Comparison of ENCODE assay signal across 8 cellular contexts in genomic region chr12:57215668-57216013, GRCh38. TPM values are rescaled to one million over a fixed set of nuclear protein-coding genes. Genes with fewer than 3 reads are reported as not detected.
DNase-seq lines count a peak whose midpoint lies in the region; ATAC-seq and TF ChIP-seq lines count a peak whose summit lies in the region.

No MANE protein-coding gene starts in this region.

- no peaks in the 10 kb centered on the region for H3K79me2 ChIP-seq in MM.1S (ENCODE audit: low read length)

- H3K27ac ChIP-seq in MM.1S (ENCODE audit: low read length): no peak overlapping the region

- TF ChIP-seq CTCF in MM.1S (IDR thresholded peaks at IDR 0.05; ENCODE audit: low read length): no peak
- no peak for TF ChIP-seq CTCF in choroid plexus epithelial cell (conservative IDR thresholded peaks at IDR 0.05; ENCODE audit: low read depth, low read length)

- H3K4me3 ChIP-seq in MM.1S (ENCODE audit: low read length) (0 out of 2 replicates have a peak overlapping the region, but pooled peaks have one; percentile 57), choroid plexus epithelial cell (ENCODE audit: low read depth, low read length) (no peak overlapping the region)

- no peaks in the 10 kb centered on the region for H3K36me3 ChIP-seq in MM.1S (replicated peaks; ENCODE audit: insufficient read depth, low read length)

- H3K9me3 Mint-ChIP-seq in activated CD8-positive, alpha-beta memory T cell treated with anti-CD3 and anti-CD28 coated beads, Interleukin-2, amount 10 ng/mL, durations not matched to agents 7 days and 5 days (ENCODE audit: low read depth): no peaks in the 10 kb centered on the region
- no peaks in the 10 kb centered on the region for H3K9me3 Mint-ChIP-seq in stimulated activated memory B cell treated with anti-CD40 and anti-IgM and Interleukin-4, amounts not matched to agents 10 μg/mL and 1 μg/mL and 100 μg/mL, for 72 hours

- peaks cover 61% of the 10 kb centered on the region for H3K27me3 Mint-ChIP-seq in activated CD8-positive, alpha-beta memory T cell treated with anti-CD3 and anti-CD28 coated beads, Interleukin-2, amount 10 ng/mL, durations not matched to agents 7 days and 5 days
- H3K27me3 Mint-ChIP-seq in stimulated activated memory B cell treated with anti-CD40 and anti-IgM and Interleukin-4, amounts not matched to agents 10 μg/mL and 1 μg/mL and 100 μg/mL, for 72 hours: peaks cover 64% of the 10 kb centered on the region

- H3K4me3 Mint-ChIP-seq in activated CD8-positive, alpha-beta memory T cell treated with anti-CD3 and anti-CD28 coated beads, Interleukin-2, amount 10 ng/mL, durations not matched to agents 7 days and 5 days: peak overlapping the region; percentile 36
- H3K4me3 Mint-ChIP-seq in stimulated activated memory B cell treated with anti-CD40 and anti-IgM and Interleukin-4, amounts not matched to agents 10 μg/mL and 1 μg/mL and 100 μg/mL, for 72 hours: peak overlapping the region; percentile 79

- H4K20me1 ChIP-seq in MM.1S (ENCODE audit: insufficient read depth, low read length): 0 out of 2 replicates have a peak, but pooled peaks cover 4% of the 10 kb centered on the region

- H3K4me1 Mint-ChIP-seq in activated CD8-positive, alpha-beta memory T cell treated with anti-CD3 and anti-CD28 coated beads, Interleukin-2, amount 10 ng/mL, durations not matched to agents 7 days and 5 days: peaks cover 32% of the 10 kb centered on the region
- peaks cover 63% of the 10 kb centered on the region for H3K4me1 Mint-ChIP-seq in stimulated activated memory B cell treated with anti-CD40 and anti-IgM and Interleukin-4, amounts not matched to agents 10 μg/mL and 1 μg/mL and 100 μg/mL, for 72 hours

- H3K27ac Mint-ChIP-seq in activated CD8-positive, alpha-beta memory T cell treated with anti-CD3 and anti-CD28 coated beads, Interleukin-2, amount 10 ng/mL, durations not matched to agents 7 days and 5 days: no peak overlapping the region
- H3K27ac Mint-ChIP-seq in stimulated activated memory B cell treated with anti-CD40 and anti-IgM and Interleukin-4, amounts not matched to agents 10 μg/mL and 1 μg/mL and 100 μg/mL, for 72 hours: peak overlapping the region; percentile 69

- CTCF ChIA-PET in activated CD8-positive, alpha-beta memory T cell treated with anti-CD3 and anti-CD28 coated beads, Interleukin-2, amount 10 ng/mL, durations not matched to agents 7 days and 5 days (lab: Charles Lee): interaction anchor here (0.7 to 15.4 kb wide), 3 partner anchors 12 to 104 kb away, joined by 3 to 647 read pairs (median 248); partner anchors contain the start of genes SHMT2, STAC3 and STAT6

- H3K9me2 ChIP-seq in MM.1S (replicated peaks; ENCODE audit: insufficient read depth, low read length): no peaks in the 10 kb centered on the region

- H2AFZ ChIP-seq in MM.1S (ENCODE audit: low read length): no peak overlapping the region

- H3K27me3 ChIP-seq in MM.1S (replicated peaks; ENCODE audit: insufficient read depth, low read length): peaks cover 92% of the 10 kb centered on the region

- peak; percentile 80 for DNase-seq in activated CD8-positive, alpha-beta memory T cell treated with anti-CD3 and anti-CD28 coated beads, Interleukin-2, amount 10 ng/mL, durations not matched to agents 7 days and 5 days
- DNase-seq in activated CD8-positive, alpha-beta memory T cell treated with anti-CD3 and anti-CD28 coated beads, Interleukin-2, amount 50 U/mL, for 4 hours: no peak
- DNase-seq in MM.1S (no peak), choroid plexus epithelial cell (ENCODE audit: low read depth) (peak; percentile 37), AG08395 (ENCODE audit: low spot score) (no peak)

- no peak overlapping the region for H3K9ac ChIP-seq in MM.1S (ENCODE audit: low read length)

- peak overlapping the region; percentile 96; the same call in 1 of the 2 replicates for H3K4me2 ChIP-seq in MM.1S (ENCODE audit: low read depth, low read length)

- no peaks in the 10 kb centered on the region for H3K36me3 Mint-ChIP-seq in activated CD8-positive, alpha-beta memory T cell treated with anti-CD3 and anti-CD28 coated beads, Interleukin-2, amount 10 ng/mL, durations not matched to agents 7 days and 5 days
- no peaks in the 10 kb centered on the region for H3K36me3 Mint-ChIP-seq in stimulated activated memory B cell treated with anti-CD40 and anti-IgM and Interleukin-4, amounts not matched to agents 10 μg/mL and 1 μg/mL and 100 μg/mL, for 72 hours

- H3K4me1 ChIP-seq in MM.1S (ENCODE audit: low read length): peaks cover 17% of the 10 kb centered on the region

- peaks cover 10% of the 10 kb centered on the region for H3F3A ChIP-seq in MM.1S (ENCODE audit: insufficient read depth, low read length)

- H3K9me3 ChIP-seq in MM.1S (replicated peaks; ENCODE audit: insufficient read depth, low read length): no peaks in the 10 kb centered on the region

- ATAC-seq in activated CD8-positive, alpha-beta memory T cell treated with anti-CD3 and anti-CD28 coated beads, Interleukin-2, amount 10 ng/mL, durations not matched to agents 7 days and 5 days: peak; percentile 43
- ATAC-seq in stimulated activated memory B cell treated with anti-CD40 and anti-IgM and Interleukin-4, amounts not matched to agents 10 μg/mL and 1 μg/mL and 100 μg/mL, for 72 hours: peak; percentile 59
- ATAC-seq in GM19324 (IDR thresholded peaks at IDR 0.05; ENCODE audit: low FRiP score, unreplicated experiment): no peak
- no peak for ATAC-seq in GM19455 (IDR thresholded peaks at IDR 0.05; ENCODE audit: unreplicated experiment)

RNA-seq across cellular contexts. Expression of gene NXPH4, which starts 1.0 kb away (rescaled TPM):
- under 1 TPM; 0.58 to 0.68 TPM for total RNA-seq in activated CD8-positive, alpha-beta memory T cell treated with anti-CD3 and anti-CD28 coated beads, Interleukin-2, amount 10 ng/mL, durations not matched to agents 7 days and 5 days

RNA-seq across cellular contexts. Expression of gene SHMT2, which starts 13.9 kb away (rescaled TPM):
- 100 to 1,000 TPM; 194 to 357 TPM for total RNA-seq in activated CD8-positive, alpha-beta memory T cell treated with anti-CD3 and anti-CD28 coated beads, Interleukin-2, amount 10 ng/mL, durations not matched to agents 7 days and 5 days

RNA-seq across cellular contexts. Expression of gene STAC3, which starts 35.3 kb away (rescaled TPM):
- total RNA-seq in activated CD8-positive, alpha-beta memory T cell treated with anti-CD3 and anti-CD28 coated beads, Interleukin-2, amount 10 ng/mL, durations not matched to agents 7 days and 5 days: 10 to 100 TPM in 1 of 2 experiments, 1 to 10 TPM in 1; 5.4 to 10.0 TPM

Comparison
In these comparisons a context has a peak if more than half of its experiments do, and no peak if none do; other contexts are left out.
1. DNase-seq: peak in activated CD8-positive, alpha-beta memory T cell treated with anti-CD3 and anti-CD28 coated beads, Interleukin-2, amount 10 ng/mL, durations not matched to agents 7 days and 5 days (single experiment) and choroid plexus epithelial cell (single experiment); none in activated CD8-positive, alpha-beta memory T cell treated with anti-CD3 and anti-CD28 coated beads, Interleukin-2, amount 50 U/mL, for 4 hours (single experiment), MM.1S (single experiment) and AG08395 (single experiment).
2. ATAC-seq: peak in activated CD8-positive, alpha-beta memory T cell treated with anti-CD3 and anti-CD28 coated beads, Interleukin-2, amount 10 ng/mL, durations not matched to agents 7 days and 5 days (single experiment) and stimulated activated memory B cell treated with anti-CD40 and anti-IgM and Interleukin-4, amounts not matched to agents 10 μg/mL and 1 μg/mL and 100 μg/mL, for 72 hours (single experiment); none in GM19324 (single experiment) and GM19455 (single experiment).